ENCODE assay signal across 7 cellular contexts in genomic region chr1:146308892-146309291, GRCh38.
DNase-seq lines count a peak whose midpoint lies in the region; ATAC-seq and TF ChIP-seq lines count a peak whose summit lies in the region.
"Not testable (repeated sequence)": the region's sequence is repeated elsewhere in the genome, so short reads cannot be mapped to it uniquely, and the experiment has no call there.

No MANE protein-coding gene starts in this region.

- not testable (repeated sequence) for H3K27me3 Mint-ChIP-seq in activated CD8-positive, alpha-beta memory T cell treated with anti-CD3 and anti-CD28 coated beads, Interleukin-2, amount 10 ng/mL, durations not matched to agents 7 days and 5 days; activated naive CD4-positive, alpha-beta T cell treated with anti-CD3 and anti-CD28 coated beads for 36 hours (ENCODE audit: low read depth); MCF 10A (ENCODE audit: insufficient read depth, unreplicated experiment)

- peak; percentile 30 for ATAC-seq in activated CD8-positive, alpha-beta memory T cell treated with anti-CD3 and anti-CD28 coated beads, Interleukin-2, amount 10 ng/mL, durations not matched to agents 7 days and 5 days
- ATAC-seq in thoracic aorta (ENCODE audit: insufficient number of reproducible peaks, low FRiP score, low read depth) = not testable (repeated sequence)

- H3K27ac Mint-ChIP-seq in activated CD8-positive, alpha-beta memory T cell treated with anti-CD3 and anti-CD28 coated beads, Interleukin-2, amount 10 ng/mL, durations not matched to agents 7 days and 5 days; activated naive CD4-positive, alpha-beta T cell treated with anti-CD3 and anti-CD28 coated beads for 36 hours; MCF 10A (ENCODE audit: low read depth, unreplicated experiment): not testable (repeated sequence)

- not testable (repeated sequence) for H3K4me1 Mint-ChIP-seq in activated CD8-positive, alpha-beta memory T cell treated with anti-CD3 and anti-CD28 coated beads, Interleukin-2, amount 10 ng/mL, durations not matched to agents 7 days and 5 days; activated naive CD4-positive, alpha-beta T cell treated with anti-CD3 and anti-CD28 coated beads for 36 hours (ENCODE audit: low read depth); MCF 10A (ENCODE audit: insufficient read depth, unreplicated experiment)

- H3K36me3 ChIP-seq in ACC112 (ENCODE audit: insufficient read depth, low read length); thoracic aorta: not testable (repeated sequence)

- not testable (repeated sequence) for H3K27me3 ChIP-seq in ACC112 (ENCODE audit: insufficient read depth, low read length); thoracic aorta (replicated peaks; ENCODE audit: insufficient read depth)

- H3K4me1 ChIP-seq in ACC112 (ENCODE audit: control insufficient read depth, insufficient read depth, low read length, unreplicated experiment); thoracic aorta (ENCODE audit: control insufficient read depth in 1 of 2, low read depth in 2 of 2): not testable (repeated sequence)

- CTCF ChIA-PET in activated CD8-positive, alpha-beta memory T cell treated with anti-CD3 and anti-CD28 coated beads, Interleukin-2, amount 10 ng/mL, durations not matched to agents 7 days and 5 days (lab: Charles Lee); activated naive CD4-positive, alpha-beta T cell treated with anti-CD3 and anti-CD28 coated beads for 36 hours (lab: Charles Lee); MCF 10A (lab: Yijun Ruan, JAX): not testable (repeated sequence)

- H2AFZ ChIP-seq in ACC112 (ENCODE audit: low read length, unreplicated experiment) = not testable (repeated sequence)

- H3K4me3 ChIP-seq in ACC112 (ENCODE audit: low read depth, low read length); thoracic aorta: not testable (repeated sequence)

- H3K4me3 Mint-ChIP-seq in activated CD8-positive, alpha-beta memory T cell treated with anti-CD3 and anti-CD28 coated beads, Interleukin-2, amount 10 ng/mL, durations not matched to agents 7 days and 5 days; activated naive CD4-positive, alpha-beta T cell treated with anti-CD3 and anti-CD28 coated beads for 36 hours; MCF 10A (ENCODE audit: unreplicated experiment): not testable (repeated sequence)

- TF ChIP-seq CTCF in MCF 10A (IDR thresholded peaks at IDR 0.05; ENCODE audit: unreplicated experiment); thoracic aorta (IDR thresholded peaks at IDR 0.05): not testable (repeated sequence)

- BruUV-seq in MCF 10A (replicated peaks; lab: Mats Ljungman, UMichigan) = TSS peak; percentile 54

- peak; percentile 11 for DNase-seq in activated CD4-positive, alpha-beta T cell treated with anti-CD3 and anti-CD28 coated beads for 48 hours
- DNase-seq in activated CD8-positive, alpha-beta memory T cell treated with anti-CD3 and anti-CD28 coated beads, Interleukin-2, amount 10 ng/mL, durations not matched to agents 7 days and 5 days; MCF 10A (ENCODE audit: unreplicated experiment): not testable (repeated sequence)
- peak; percentile 49 for DNase-seq in activated naive CD4-positive, alpha-beta T cell treated with anti-CD3 and anti-CD28 coated beads for 36 hours
- DNase-seq in stimulated activated CD4-positive, alpha-beta T cell treated with anti-CD3 and anti-CD28 coated beads, Interleukin-15, amount 100 ng/mL, for 24 hours = peak; percentile 28
- DNase-seq in thoracic aorta (ENCODE audit: low spot score) = peak; percentile 1

- not testable (repeated sequence) for H3K36me3 Mint-ChIP-seq in activated CD8-positive, alpha-beta memory T cell treated with anti-CD3 and anti-CD28 coated beads, Interleukin-2, amount 10 ng/mL, durations not matched to agents 7 days and 5 days; activated naive CD4-positive, alpha-beta T cell treated with anti-CD3 and anti-CD28 coated beads for 36 hours (ENCODE audit: low read depth); MCF 10A (ENCODE audit: insufficient read depth, unreplicated experiment)

- intact Hi-C loops in activated naive CD4-positive, alpha-beta T cell treated with anti-CD3 and anti-CD28 coated beads for 36 hours (cut with micrococcal nuclease); MCF 10A (cut with micrococcal nuclease): not testable (repeated sequence)

- H3K27ac ChIP-seq in ACC112 (ENCODE audit: low read depth, low read length) = 0 out of 2 replicates have a peak overlapping the region, but pooled peaks have one; percentile 34
- not testable (repeated sequence) for H3K27ac ChIP-seq in thoracic aorta

- not testable (repeated sequence) for H3K79me2 ChIP-seq in ACC112 (ENCODE audit: control insufficient read depth, insufficient read depth, low read length, unreplicated experiment)

- not testable (repeated sequence) for H3K9me3 ChIP-seq in thoracic aorta

- not testable (repeated sequence) for H3K9me3 Mint-ChIP-seq in activated CD8-positive, alpha-beta memory T cell treated with anti-CD3 and anti-CD28 coated beads, Interleukin-2, amount 10 ng/mL, durations not matched to agents 7 days and 5 days (ENCODE audit: low read depth); activated naive CD4-positive, alpha-beta T cell treated with anti-CD3 and anti-CD28 coated beads for 36 hours; MCF 10A (ENCODE audit: unreplicated experiment)

- POLR2A ChIA-PET in MCF 10A (lab: Yijun Ruan, JAX) = not testable (repeated sequence)
